21 cellular contexts compared by ENCODE assay signal in the genomic region with DNA sequence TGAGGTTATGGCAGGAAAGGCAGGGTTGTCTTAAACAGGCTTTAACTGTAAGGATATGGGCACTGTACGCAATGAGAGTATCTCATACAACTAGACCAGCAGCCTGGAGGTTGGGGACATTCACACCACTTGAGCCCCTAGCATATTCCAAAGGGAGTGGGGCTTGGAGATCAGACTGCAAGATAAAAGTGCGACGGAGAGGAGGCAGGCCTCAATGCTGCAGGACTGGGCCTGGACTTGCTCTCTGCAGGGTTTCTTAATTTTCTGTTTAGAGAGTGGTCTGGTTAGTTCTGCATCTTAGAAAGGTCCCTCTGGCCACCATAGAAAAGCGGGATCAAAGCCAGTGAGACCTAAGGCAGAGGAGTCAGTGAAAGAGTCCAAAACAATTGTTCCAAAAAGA.
"Had no signal": no experiment of that assay in that cellular context is flagged by ENCODE, and none has a peak within 500 bp of the region (broad histone marks: within the 10 kb centered on the region; RNA-seq: fewer than 3 reads in every experiment).

No MANE protein-coding gene starts in this region.

- H3K4me1 ChIP-seq: left ventricle myocardium inferior, right atrium auricular region, right lobe of liver, uterus had no signal

- H3K36me3 ChIP-seq: left ventricle myocardium inferior, neural progenitor cell, ovary, right atrium auricular region, right lobe of liver, tibial nerve, uterus had no signal

- H2AFZ ChIP-seq: neural progenitor cell had no signal

- H3K27ac ChIP-seq: neural progenitor cell, right atrium auricular region, right lobe of liver, uterus had no signal

- H3K4me3 ChIP-seq: left ventricle myocardium inferior, lung, mucosa of descending colon, neural progenitor cell, ovary, right atrium auricular region, right lobe of liver, smooth muscle cell, tibial nerve, uterus had no signal

- H3K4me2 ChIP-seq: neural progenitor cell had no signal

- H3K9me3 ChIP-seq: mucosa of descending colon, ovary, right atrium auricular region, right lobe of liver, tibial nerve, uterus had no signal

- DNase-seq: islet precursor cell; left ventricle myocardium inferior; mucosa of descending colon; naive thymus-derived CD4-positive, alpha-beta T cell; ovary; right lobe of liver; stimulated activated CD4-positive, alpha-beta T cell treated with anti-CD3 and anti-CD28 coated beads, Interleukin-1b, Interleukin-23, amount 100 ng/mL, for 48 hours; stimulated activated CD4-positive, alpha-beta T cell treated with anti-CD3 and anti-CD28 coated beads, Interleukin-2, amount 100 ng/mL, for 48 hours; stimulated activated CD4-positive, alpha-beta T cell treated with anti-CD3 and anti-CD28 coated beads, Interleukin-4, amount 100 ng/mL, for 4 hours; stimulated activated CD8-positive, alpha-beta memory T cell treated with anti-CD3 and anti-CD28 coated beads, Interleukin-4, amount 100 ng/mL, for 48 hours; stimulated activated naive CD4-positive, alpha-beta T cell treated with Interleukin-2 at 50 U/mL for 16 hours; stimulated activated naive CD8-positive, alpha-beta T cell treated with anti-CD3 and anti-CD28 coated beads, Interleukin-15, amount 100 ng/mL, for 72 hours; substantia nigra had no signal

- H3K9ac ChIP-seq: neural progenitor cell had no signal

- H3K27me3 ChIP-seq: neural progenitor cell, ovary, right atrium auricular region, right lobe of liver, tibial nerve, uterus had no signal

- ATAC-seq: mucosa of descending colon; naive thymus-derived CD4-positive, alpha-beta T cell; natural killer cell treated with Interleukin-12 subunit alpha and Interleukin-12 subunit beta and Interleukin-15 and Interleukin-18, amount 100 ng/mL, for 72 hours; right lobe of liver; stimulated activated memory B cell treated with anti-CD40 and anti-IgM and Interleukin-4, amounts not matched to agents 10 μg/mL and 1 μg/mL and 100 μg/mL, for 72 hours; stimulated activated naive CD8-positive, alpha-beta T cell treated with anti-CD3 and anti-CD28 coated beads, Interleukin-15, amount 100 ng/mL, for 72 hours had no signal
